Comparison of ENCODE assay signal across 1 cellular context in genomic region chr3:36679384-36680200, GRCh38.
TF ChIP-seq lines count a peak whose summit lies in the region.

No MANE protein-coding gene starts in this region.

TF ChIP-seq in K562, 482 proteins besides CTCF, POLR2A, EP300 and RAD21 (continued from another document):
- no peak for TF ChIP-seq CHD7 (IDR thresholded peaks at IDR 0.05; ENCODE audit: low read depth, low read length)
- no peak for TF ChIP-seq SP2 (IDR thresholded peaks at IDR 0.05; ENCODE audit: extremely low read depth, low read depth, low read length, poor library complexity, severe bottlenecking)
- TF ChIP-seq RFX7 (CRISPR knock-in tag; IDR thresholded peaks at IDR 0.05): no peak
- no peak for TF ChIP-seq TAF9B (IDR thresholded peaks at IDR 0.05; ENCODE audit: partially characterized antibody)
- no peak for TF ChIP-seq SREBF1 (IDR thresholded peaks at IDR 0.05; ENCODE audit: borderline replicate concordance, low read depth, low read length)
- no peak for TF ChIP-seq ZNF140 (CRISPR knock-in tag; IDR thresholded peaks at IDR 0.05)
- no peak for TF ChIP-seq SMARCB1 (IDR thresholded peaks at IDR 0.05; ENCODE audit: insufficient read length, low read depth)
- peak; percentile 38; the same call in 1 of the 2 replicates for TF ChIP-seq SMARCA4 (IDR thresholded peaks at IDR 0.05)
- no peak for TF ChIP-seq ETV6 (IDR thresholded peaks at IDR 0.05; ENCODE audit: borderline replicate concordance in 1 of 2, low read depth in 2 of 2, low read length in 1 of 2)
- TF ChIP-seq ETV6 (CRISPR knock-in tag; IDR thresholded peaks at IDR 0.05; ENCODE audit: borderline replicate concordance): no peak
- TF ChIP-seq MLX (CRISPR knock-in tag; conservative IDR thresholded peaks at IDR 0.05): no peak
- no peak for TF ChIP-seq KLF16 (IDR thresholded peaks at IDR 0.05)
- no peak for TF ChIP-seq ZNF764 (CRISPR knock-in tag; IDR thresholded peaks at IDR 0.05; ENCODE audit: low read depth)
- no peak for TF ChIP-seq PURB (CRISPR knock-in tag; IDR thresholded peaks at IDR 0.05; ENCODE audit: low read depth)
- no peak for TF ChIP-seq MED1 (CRISPR knock-in tag; IDR thresholded peaks at IDR 0.05; ENCODE audit: borderline replicate concordance)
- no peak for TF ChIP-seq DMBX1 (CRISPR knock-in tag; IDR thresholded peaks at IDR 0.05; ENCODE audit: borderline replicate concordance)
- TF ChIP-seq, protein P1, sequence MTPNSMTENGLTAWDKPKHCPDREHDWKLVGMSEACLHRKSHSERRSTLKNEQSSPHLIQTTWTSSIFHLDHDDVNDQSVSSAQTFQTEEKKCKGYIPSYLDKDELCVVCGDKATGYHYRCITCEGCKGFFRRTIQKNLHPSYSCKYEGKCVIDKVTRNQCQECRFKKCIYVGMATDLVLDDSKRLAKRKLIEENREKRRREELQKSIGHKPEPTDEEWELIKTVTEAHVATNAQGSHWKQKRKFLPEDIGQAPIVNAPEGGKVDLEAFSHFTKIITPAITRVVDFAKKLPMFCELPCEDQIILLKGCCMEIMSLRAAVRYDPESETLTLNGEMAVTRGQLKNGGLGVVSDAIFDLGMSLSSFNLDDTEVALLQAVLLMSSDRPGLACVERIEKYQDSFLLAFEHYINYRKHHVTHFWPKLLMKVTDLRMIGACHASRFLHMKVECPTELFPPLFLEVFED (CRISPR knock-in tag; conservative IDR thresholded peaks at IDR 0.05): 0 out of 2 replicates have a peak, but pooled peaks have one; percentile 18
- peak; percentile 68 for TF ChIP-seq ZNF589 (CRISPR knock-in tag; IDR thresholded peaks at IDR 0.05; ENCODE audit: low read depth)
- no peak for TF ChIP-seq WHSC1 (IDR thresholded peaks at IDR 0.05; ENCODE audit: low read length)
- TF ChIP-seq ZNF778 (CRISPR knock-in tag; IDR thresholded peaks at IDR 0.05): no peak
- TF ChIP-seq SUPT5H (IDR thresholded peaks at IDR 0.05): no peak
- no peak for TF ChIP-seq BRD9 (IDR thresholded peaks at IDR 0.05; ENCODE audit: low read depth, partially characterized antibody)
- peak; percentile 36; the same call in 1 of the 2 replicates for TF ChIP-seq CEBPG (CRISPR knock-in tag; IDR thresholded peaks at IDR 0.05)
- peak; percentile 93 to 98 for TF ChIP-seq CEBPG (tag; conservative IDR thresholded peaks at IDR 0.05 in 1 of 2, IDR thresholded peaks at IDR 0.05 in 1 of 2)
- peak; percentile 88 for TF ChIP-seq ATF4 (CRISPR knock-in tag; IDR thresholded peaks at IDR 0.05)
- no peak for TF ChIP-seq ESRRA (IDR thresholded peaks at IDR 0.05; ENCODE audit: borderline replicate concordance, low read depth)
- TF ChIP-seq, protein P2, sequence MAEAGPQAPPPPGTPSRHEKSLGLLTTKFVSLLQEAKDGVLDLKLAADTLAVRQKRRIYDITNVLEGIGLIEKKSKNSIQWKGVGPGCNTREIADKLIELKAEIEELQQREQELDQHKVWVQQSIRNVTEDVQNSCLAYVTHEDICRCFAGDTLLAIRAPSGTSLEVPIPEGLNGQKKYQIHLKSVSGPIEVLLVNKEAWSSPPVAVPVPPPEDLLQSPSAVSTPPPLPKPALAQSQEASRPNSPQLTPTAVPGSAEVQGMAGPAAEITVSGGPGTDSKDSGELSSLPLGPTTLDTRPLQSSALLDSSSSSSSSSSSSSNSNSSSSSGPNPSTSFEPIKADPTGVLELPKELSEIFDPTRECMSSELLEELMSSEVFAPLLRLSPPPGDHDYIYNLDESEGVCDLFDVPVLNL (CRISPR knock-in tag; IDR thresholded peaks at IDR 0.05; ENCODE audit: low read depth): no peak
- TF ChIP-seq IRF2 (CRISPR knock-in tag; IDR thresholded peaks at IDR 0.05): no peak
- no peak for TF ChIP-seq ELK3 (CRISPR knock-in tag; IDR thresholded peaks at IDR 0.05)
- TF ChIP-seq TAL1 (IDR thresholded peaks at IDR 0.05): no peak
- no peak for TF ChIP-seq NCOR1 (IDR thresholded peaks at IDR 0.05)
- no peak for TF ChIP-seq E4F1 (CRISPR knock-in tag; IDR thresholded peaks at IDR 0.05; ENCODE audit: borderline replicate concordance)
- no peak for TF ChIP-seq ERF (CRISPR knock-in tag; IDR thresholded peaks at IDR 0.05)
- TF ChIP-seq ZNF217 (CRISPR knock-in tag; IDR thresholded peaks at IDR 0.05): no peak
- TF ChIP-seq, protein P3, sequence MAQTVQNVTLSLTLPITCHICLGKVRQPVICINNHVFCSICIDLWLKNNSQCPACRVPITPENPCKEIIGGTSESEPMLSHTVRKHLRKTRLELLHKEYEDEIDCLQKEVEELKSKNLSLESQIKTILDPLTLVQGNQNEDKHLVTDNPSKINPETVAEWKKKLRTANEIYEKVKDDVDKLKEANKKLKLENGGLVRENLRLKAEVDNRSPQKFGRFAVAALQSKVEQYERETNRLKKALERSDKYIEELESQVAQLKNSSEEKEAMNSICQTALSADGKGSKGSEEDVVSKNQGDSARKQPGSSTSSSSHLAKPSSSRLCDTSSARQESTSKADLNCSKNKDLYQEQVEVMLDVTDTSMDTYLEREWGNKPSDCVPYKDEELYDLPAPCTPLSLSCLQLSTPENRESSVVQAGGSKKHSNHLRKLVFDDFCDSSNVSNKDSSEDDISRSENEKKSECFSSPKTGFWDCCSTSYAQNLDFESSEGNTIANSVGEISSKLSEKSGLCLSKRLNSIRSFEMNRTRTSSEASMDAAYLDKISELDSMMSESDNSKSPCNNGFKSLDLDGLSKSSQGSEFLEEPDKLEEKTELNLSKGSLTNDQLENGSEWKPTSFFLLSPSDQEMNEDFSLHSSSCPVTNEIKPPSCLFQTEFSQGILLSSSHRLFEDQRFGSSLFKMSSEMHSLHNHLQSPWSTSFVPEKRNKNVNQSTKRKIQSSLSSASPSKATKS (CRISPR knock-in tag; IDR thresholded peaks at IDR 0.05): no peak
- TF ChIP-seq ZNF175 (CRISPR knock-in tag; IDR thresholded peaks at IDR 0.05; ENCODE audit: low read depth): peak; percentile 83
- no peak for TF ChIP-seq TBL1XR1 (IDR thresholded peaks at IDR 0.05; ENCODE audit: low read length in 2 of 2)
- TF ChIP-seq NFE2 (IDR thresholded peaks at IDR 0.05; ENCODE audit: low read depth): peak; percentile 27; the same call in 1 of the 2 replicates
- no peak for TF ChIP-seq ZNF444 (CRISPR knock-in tag; IDR thresholded peaks at IDR 0.05)
- no peak for TF ChIP-seq SETDB1 (IDR thresholded peaks at IDR 0.05; ENCODE audit: low read length)
- TF ChIP-seq ZFP36 (IDR thresholded peaks at IDR 0.05; ENCODE audit: low read depth, low read length, partially characterized antibody): no peak
- no peak for TF ChIP-seq MCM2 (IDR thresholded peaks at IDR 0.05; ENCODE audit: low read depth)
- TF ChIP-seq SRSF9 (IDR thresholded peaks at IDR 0.05; ENCODE audit: borderline replicate concordance, low read depth, low read length): no peak
- TF ChIP-seq NFRKB (IDR thresholded peaks at IDR 0.05; ENCODE audit: low read depth): no peak
